9 cellular contexts compared by ENCODE assay signal in the genomic region with DNA sequence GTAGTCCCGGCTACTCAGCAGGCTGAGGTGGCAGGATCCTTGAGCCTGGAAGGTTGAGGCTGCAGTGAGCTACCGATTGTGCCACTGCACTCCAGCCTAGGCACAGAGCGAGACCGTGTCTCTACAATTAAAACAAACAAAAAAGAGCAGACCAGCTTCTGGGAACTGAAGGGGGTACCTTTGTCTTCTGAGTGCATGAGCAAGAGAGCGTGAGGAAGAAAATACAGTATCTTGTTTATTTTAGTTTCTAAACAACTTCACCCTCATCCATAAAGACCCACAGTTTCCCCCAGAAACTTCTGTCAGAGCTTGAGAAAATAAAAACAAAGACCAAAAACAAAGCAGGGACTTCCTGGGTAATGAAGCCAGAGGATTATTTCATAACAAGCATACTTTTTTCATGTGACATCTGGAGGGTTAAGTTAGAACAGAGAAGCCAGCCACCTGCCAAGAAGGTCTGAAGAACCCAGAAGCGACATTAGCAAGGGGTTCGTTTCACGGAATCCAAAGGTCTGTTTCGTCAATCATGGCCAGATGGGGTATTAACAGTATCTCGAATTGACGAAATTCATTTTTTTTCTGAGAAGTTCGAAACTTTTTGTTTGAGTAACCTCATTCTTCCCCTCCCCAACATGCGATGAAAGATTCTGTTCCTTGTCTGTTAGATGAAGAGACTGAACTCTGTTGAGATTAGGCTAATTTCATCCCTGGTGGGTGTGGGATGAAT. TPM values are rescaled to one million over a fixed set of nuclear protein-coding genes. Genes with fewer than 3 reads are reported as not detected.
A peak's percentile ranks its signal among the peaks of the same experiment; 100 is the strongest.
DNase-seq lines count a peak whose midpoint lies in the region; ATAC-seq lines count a peak whose summit lies in the region.
"Had no signal": no experiment of that assay in that cellular context is flagged by ENCODE, and none has a peak within 500 bp of the region (broad histone marks: within the 10 kb centered on the region; RNA-seq: fewer than 3 reads in every experiment).

No MANE protein-coding gene starts in this region.

- H3K9me3 Mint-ChIP-seq in activated T-cell treated with anti-CD3 and anti-CD28 coated beads, Interleukin-2, amount 50 U/mL, for 24 hours: no peaks in the 10 kb centered on the region
- no peaks in the 10 kb centered on the region for H3K9me3 Mint-ChIP-seq in activated T-cell treated with anti-CD3 and anti-CD28 coated beads, Interleukin-2, amount 50 U/mL, for 72 hours
- no peaks in the 10 kb centered on the region for H3K9me3 Mint-ChIP-seq in stimulated activated naive CD8-positive, alpha-beta T cell treated with anti-CD3 and anti-CD28 coated beads, Interleukin-15, Interleukin-2, amounts not matched to agents 100 ng/mL and 50 ng/mL, for 24 hours

- peak; percentile 80 for ATAC-seq in HG02852 (IDR thresholded peaks at IDR 0.05; ENCODE audit: unreplicated experiment)
- peak; percentile 51 to 52 for ATAC-seq in activated T-cell treated with anti-CD3 and anti-CD28 coated beads, Interleukin-2, amount 50 U/mL, for 72 hours (replicated peaks in 1 of 2)

- H3K27me3 Mint-ChIP-seq in activated T-cell treated with anti-CD3 and anti-CD28 coated beads, Interleukin-2, amount 50 U/mL, for 24 hours: no peaks in the 10 kb centered on the region
- no peaks in the 10 kb centered on the region for H3K27me3 Mint-ChIP-seq in activated T-cell treated with anti-CD3 and anti-CD28 coated beads, Interleukin-2, amount 50 U/mL, for 72 hours (ENCODE audit: low read depth)
- no peaks in the 10 kb centered on the region for H3K27me3 Mint-ChIP-seq in stimulated activated naive CD8-positive, alpha-beta T cell treated with anti-CD3 and anti-CD28 coated beads, Interleukin-15, Interleukin-2, amounts not matched to agents 100 ng/mL and 50 ng/mL, for 24 hours

- DNase-seq in activated T-cell treated with anti-CD3 and anti-CD28 coated beads, Interleukin-2, amount 50 U/mL, for 24 hours: peak; percentile 39
- DNase-seq in activated T-cell treated with anti-CD3 and anti-CD28 coated beads for 4 hours: no peak
- peak; percentile 60 for DNase-seq in activated T-cell treated with anti-CD3 and anti-CD28 coated beads, Interleukin-2, amount 50 U/mL, for 72 hours
- DNase-seq in DMS53 treated with DMSO at 0.1 percent for 48 hours (lab: John Stamatoyannopoulos, UW; ENCODE audit: unreplicated experiment): no peak
- no peak for DNase-seq in COLO829 (ENCODE audit: low spot score)
- DNase-seq in ecto neural progenitor cell (ENCODE audit: low spot score): no peak

- H3K36me3 Mint-ChIP-seq in activated T-cell treated with anti-CD3 and anti-CD28 coated beads, Interleukin-2, amount 50 U/mL, for 24 hours (ENCODE audit: low read depth): no peaks in the 10 kb centered on the region
- H3K36me3 Mint-ChIP-seq in activated T-cell treated with anti-CD3 and anti-CD28 coated beads, Interleukin-2, amount 50 U/mL, for 72 hours (ENCODE audit: insufficient read depth in 2 of 2): peaks cover 4 to 6% of the 10 kb centered on the region in 2 donors
- no peaks in the 10 kb centered on the region for H3K36me3 Mint-ChIP-seq in stimulated activated naive CD8-positive, alpha-beta T cell treated with anti-CD3 and anti-CD28 coated beads, Interleukin-15, Interleukin-2, amounts not matched to agents 100 ng/mL and 50 ng/mL, for 24 hours (ENCODE audit: low read depth)

- H3K4me3 Mint-ChIP-seq in activated T-cell treated with anti-CD3 and anti-CD28 coated beads, Interleukin-2, amount 50 U/mL, for 24 hours: peak overlapping the region; percentile 73
- H3K4me3 Mint-ChIP-seq in activated T-cell treated with anti-CD3 and anti-CD28 coated beads, Interleukin-2, amount 50 U/mL, for 72 hours: peak overlapping the region; percentile 86 to 87
- peak overlapping the region; percentile 59 for H3K4me3 Mint-ChIP-seq in stimulated activated naive CD8-positive, alpha-beta T cell treated with anti-CD3 and anti-CD28 coated beads, Interleukin-15, Interleukin-2, amounts not matched to agents 100 ng/mL and 50 ng/mL, for 24 hours

- peaks cover 90% of the 10 kb centered on the region for H3K4me1 Mint-ChIP-seq in activated T-cell treated with anti-CD3 and anti-CD28 coated beads, Interleukin-2, amount 50 U/mL, for 24 hours (ENCODE audit: low read depth)
- H3K4me1 Mint-ChIP-seq in activated T-cell treated with anti-CD3 and anti-CD28 coated beads, Interleukin-2, amount 50 U/mL, for 72 hours (ENCODE audit: low read depth): peaks cover 92% of the 10 kb centered on the region
- H3K4me1 Mint-ChIP-seq in stimulated activated naive CD8-positive, alpha-beta T cell treated with anti-CD3 and anti-CD28 coated beads, Interleukin-15, Interleukin-2, amounts not matched to agents 100 ng/mL and 50 ng/mL, for 24 hours (ENCODE audit: low read depth): peaks cover 80% of the 10 kb centered on the region

- peak overlapping the region; percentile 94 for H3K27ac Mint-ChIP-seq in activated T-cell treated with anti-CD3 and anti-CD28 coated beads, Interleukin-2, amount 50 U/mL, for 24 hours
- H3K27ac Mint-ChIP-seq in activated T-cell treated with anti-CD3 and anti-CD28 coated beads, Interleukin-2, amount 50 U/mL, for 72 hours: peak overlapping the region; percentile 96
- H3K27ac Mint-ChIP-seq in stimulated activated naive CD8-positive, alpha-beta T cell treated with anti-CD3 and anti-CD28 coated beads, Interleukin-15, Interleukin-2, amounts not matched to agents 100 ng/mL and 50 ng/mL, for 24 hours: peak overlapping the region; percentile 98

RNA-seq across cellular contexts. Expression of gene IL2RA, which starts 10.2 kb away (rescaled TPM):
- 1,000 to 10,000 TPM in 1 of 2 donors, 100 to 1,000 TPM in 1; 848 to 1,110 TPM for total RNA-seq in activated T-cell treated with anti-CD3 and anti-CD28 coated beads, Interleukin-2, amount 50 U/mL, for 72 hours
- total RNA-seq: M059J had no signal

RNA-seq across cellular contexts. Expression of gene RBM17, which starts 16.5 kb away (rescaled TPM):
- 100 to 1,000 TPM; 156 to 200 TPM for total RNA-seq in activated T-cell treated with anti-CD3 and anti-CD28 coated beads, Interleukin-2, amount 50 U/mL, for 72 hours

Comparison
In these comparisons a context has a peak if more than half of its experiments do, and no peak if none do; other contexts are left out.
1. DNase-seq: peak in activated T-cell treated with anti-CD3 and anti-CD28 coated beads, Interleukin-2, amount 50 U/mL, for 24 hours (single experiment) and activated T-cell treated with anti-CD3 and anti-CD28 coated beads, Interleukin-2, amount 50 U/mL, for 72 hours (2 of 2); none in activated T-cell treated with anti-CD3 and anti-CD28 coated beads for 4 hours (single experiment), DMS53 treated with DMSO at 0.1 percent for 48 hours (single experiment), COLO829 (single experiment) and ecto neural progenitor cell (single experiment).
2. Peak in every context shown above with its lines, with median percentiles within 50 percentile points of each other: H3K27ac Mint-ChIP-seq and H3K4me3 Mint-ChIP-seq.